ENCODE assay signal across 1 cellular context in genomic region chr16:50741808-50742520, GRCh38.
TF ChIP-seq lines count a peak whose summit lies in the region.

Gene CYLD, plus strand, starts transcription at chr16:50742086. Its CDS starts 7,613 bp downstream, at chr16:50749699.

TF ChIP-seq in HepG2, 621 proteins besides CTCF, POLR2A, EP300 and RAD21 (continued from another document and continues in another):
- TF ChIP-seq SKIL (CRISPR knock-in tag; IDR thresholded peaks at IDR 0.05; ENCODE audit: borderline replicate concordance) (no peak), ZNF549 (CRISPR knock-in tag; IDR thresholded peaks at IDR 0.05) (no peak), ZNF354B (CRISPR knock-in tag; IDR thresholded peaks at IDR 0.05) (no peak), GLI4 (CRISPR knock-in tag; IDR thresholded peaks at IDR 0.05; ENCODE audit: borderline replicate concordance) (no peak), ZNF607 (CRISPR knock-in tag; IDR thresholded peaks at IDR 0.05; ENCODE audit: borderline replicate concordance) (peak; percentile 71; the same call in 1 of the 2 replicates), ZNF83 (CRISPR knock-in tag; IDR thresholded peaks at IDR 0.05; ENCODE audit: borderline replicate concordance) (no peak), ZNF577 (CRISPR knock-in tag; IDR thresholded peaks at IDR 0.05; ENCODE audit: borderline replicate concordance, low read depth) (no peak), ZNF501 (CRISPR knock-in tag; IDR thresholded peaks at IDR 0.05) (peak; percentile 93), ZFP90 (CRISPR knock-in tag; IDR thresholded peaks at IDR 0.05; ENCODE audit: borderline replicate concordance) (0 out of 2 replicates have a peak, but pooled peaks have one; percentile 19), PATZ1 (CRISPR knock-in tag; IDR thresholded peaks at IDR 0.05) (peak; percentile 97), HNRNPL (IDR thresholded peaks at IDR 0.05; ENCODE audit: low read depth, low read length) (no peak), ZNF761 (CRISPR knock-in tag; conservative IDR thresholded peaks at IDR 0.05) (no peak), CBX1 (IDR thresholded peaks at IDR 0.05; ENCODE audit: low read depth) (peak; percentile 48), ZNF317 (CRISPR knock-in tag; IDR thresholded peaks at IDR 0.05) (no peak), NONO (IDR thresholded peaks at IDR 0.05) (no peak), NONO (CRISPR knock-in tag; conservative IDR thresholded peaks at IDR 0.05) (peak; percentile 81), ZMAT5 (CRISPR knock-in tag; IDR thresholded peaks at IDR 0.05; ENCODE audit: borderline replicate concordance, low read depth) (no peak), ZNF124 (CRISPR knock-in tag; IDR thresholded peaks at IDR 0.05) (no peak), ZNF841 (CRISPR knock-in tag; IDR thresholded peaks at IDR 0.05; ENCODE audit: borderline replicate concordance) (no peak), TBL1XR1 (IDR thresholded peaks at IDR 0.05; ENCODE audit: borderline replicate concordance, low read length, partially characterized antibody) (no peak), KLF9 (CRISPR knock-in tag; IDR thresholded peaks at IDR 0.05; ENCODE audit: low read depth) (peak; percentile 83; the same call in 1 of the 2 replicates), SIN3A (IDR thresholded peaks at IDR 0.05; ENCODE audit: borderline replicate concordance, low read depth, low read length) (peak; percentile 84), ARHGAP35 (CRISPR knock-in tag; IDR thresholded peaks at IDR 0.05; ENCODE audit: borderline replicate concordance) (no peak), ZNF605 (CRISPR knock-in tag; IDR thresholded peaks at IDR 0.05) (0 out of 2 replicates have a peak, but pooled peaks have one; percentile 73), POLR2AphosphoS2 (IDR thresholded peaks at IDR 0.05; ENCODE audit: low read depth, low read length) (no peak), FOXA1 (IDR thresholded peaks at IDR 0.05) (no peak), FOXA1 (CRISPR knock-in tag; IDR thresholded peaks at IDR 0.05) (peak; percentile 65), PCBP1 (IDR thresholded peaks at IDR 0.05; ENCODE audit: borderline replicate concordance, low read depth, low read length) (0 out of 2 replicates have a peak, but pooled peaks have one; percentile 53), ISL2 (CRISPR knock-in tag; IDR thresholded peaks at IDR 0.05) (peak; percentile 71), ZNF563 (CRISPR knock-in tag; IDR thresholded peaks at IDR 0.05) (peak; percentile 42; the same call in 1 of the 2 replicates), SKI (IDR thresholded peaks at IDR 0.05; ENCODE audit: partially characterized antibody) (peak; percentile 10), ZNF646 (CRISPR knock-in tag; IDR thresholded peaks at IDR 0.05) (no peak), ZNF20 (CRISPR knock-in tag; IDR thresholded peaks at IDR 0.05) (no peak), SALL2 (CRISPR knock-in tag; IDR thresholded peaks at IDR 0.05) (peak; percentile 70; the same call in 1 of the 2 replicates), ZNF713 (CRISPR knock-in tag; IDR thresholded peaks at IDR 0.05) (peak; percentile 2; the same call in 1 of the 2 replicates), KLF11 (CRISPR knock-in tag; IDR thresholded peaks at IDR 0.05) (peak; percentile 92; the same call in 1 of the 2 replicates)
- TF ChIP-seq, protein P1, sequence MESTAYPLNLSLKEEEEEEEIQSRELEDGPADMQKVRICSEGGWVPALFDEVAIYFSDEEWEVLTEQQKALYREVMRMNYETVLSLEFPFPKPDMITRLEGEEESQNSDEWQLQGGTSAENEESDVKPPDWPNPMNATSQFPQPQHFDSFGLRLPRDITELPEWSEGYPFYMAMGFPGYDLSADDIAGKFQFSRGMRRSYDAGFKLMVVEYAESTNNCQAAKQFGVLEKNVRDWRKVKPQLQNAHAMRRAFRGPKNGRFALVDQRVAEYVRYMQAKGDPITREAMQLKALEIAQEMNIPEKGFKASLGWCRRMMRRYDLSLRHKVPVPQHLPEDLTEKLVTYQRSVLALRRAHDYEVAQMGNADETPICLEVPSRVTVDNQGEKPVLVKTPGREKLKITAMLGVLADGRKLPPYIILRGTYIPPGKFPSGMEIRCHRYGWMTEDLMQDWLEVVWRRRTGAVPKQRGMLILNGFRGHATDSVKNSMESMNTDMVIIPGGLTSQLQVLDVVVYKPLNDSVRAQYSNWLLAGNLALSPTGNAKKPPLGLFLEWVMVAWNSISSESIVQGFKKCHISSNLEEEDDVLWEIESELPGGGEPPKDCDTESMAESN (CRISPR knock-in tag; conservative IDR thresholded peaks at IDR 0.05) = 0 out of 2 replicates have a peak, but pooled peaks have one; percentile 61
- TF ChIP-seq, protein P2, sequence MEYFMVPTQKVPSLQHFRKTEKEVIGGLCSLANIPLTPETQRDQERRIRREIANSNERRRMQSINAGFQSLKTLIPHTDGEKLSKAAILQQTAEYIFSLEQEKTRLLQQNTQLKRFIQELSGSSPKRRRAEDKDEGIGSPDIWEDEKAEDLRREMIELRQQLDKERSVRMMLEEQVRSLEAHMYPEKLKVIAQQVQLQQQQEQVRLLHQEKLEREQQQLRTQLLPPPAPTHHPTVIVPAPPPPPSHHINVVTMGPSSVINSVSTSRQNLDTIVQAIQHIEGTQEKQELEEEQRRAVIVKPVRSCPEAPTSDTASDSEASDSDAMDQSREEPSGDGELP (IDR thresholded peaks at IDR 0.05; ENCODE audit: borderline replicate concordance, low read depth) = peak; percentile 62; the same call in 1 of the 2 replicates
- TF ChIP-seq, protein P3, sequence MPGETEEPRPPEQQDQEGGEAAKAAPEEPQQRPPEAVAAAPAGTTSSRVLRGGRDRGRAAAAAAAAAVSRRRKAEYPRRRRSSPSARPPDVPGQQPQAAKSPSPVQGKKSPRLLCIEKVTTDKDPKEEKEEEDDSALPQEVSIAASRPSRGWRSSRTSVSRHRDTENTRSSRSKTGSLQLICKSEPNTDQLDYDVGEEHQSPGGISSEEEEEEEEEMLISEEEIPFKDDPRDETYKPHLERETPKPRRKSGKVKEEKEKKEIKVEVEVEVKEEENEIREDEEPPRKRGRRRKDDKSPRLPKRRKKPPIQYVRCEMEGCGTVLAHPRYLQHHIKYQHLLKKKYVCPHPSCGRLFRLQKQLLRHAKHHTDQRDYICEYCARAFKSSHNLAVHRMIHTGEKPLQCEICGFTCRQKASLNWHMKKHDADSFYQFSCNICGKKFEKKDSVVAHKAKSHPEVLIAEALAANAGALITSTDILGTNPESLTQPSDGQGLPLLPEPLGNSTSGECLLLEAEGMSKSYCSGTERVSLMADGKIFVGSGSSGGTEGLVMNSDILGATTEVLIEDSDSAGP (CRISPR knock-in tag; IDR thresholded peaks at IDR 0.05; ENCODE audit: borderline replicate concordance) = peak; percentile 42; the same call in 1 of the 2 replicates
- TF ChIP-seq, protein P4, sequence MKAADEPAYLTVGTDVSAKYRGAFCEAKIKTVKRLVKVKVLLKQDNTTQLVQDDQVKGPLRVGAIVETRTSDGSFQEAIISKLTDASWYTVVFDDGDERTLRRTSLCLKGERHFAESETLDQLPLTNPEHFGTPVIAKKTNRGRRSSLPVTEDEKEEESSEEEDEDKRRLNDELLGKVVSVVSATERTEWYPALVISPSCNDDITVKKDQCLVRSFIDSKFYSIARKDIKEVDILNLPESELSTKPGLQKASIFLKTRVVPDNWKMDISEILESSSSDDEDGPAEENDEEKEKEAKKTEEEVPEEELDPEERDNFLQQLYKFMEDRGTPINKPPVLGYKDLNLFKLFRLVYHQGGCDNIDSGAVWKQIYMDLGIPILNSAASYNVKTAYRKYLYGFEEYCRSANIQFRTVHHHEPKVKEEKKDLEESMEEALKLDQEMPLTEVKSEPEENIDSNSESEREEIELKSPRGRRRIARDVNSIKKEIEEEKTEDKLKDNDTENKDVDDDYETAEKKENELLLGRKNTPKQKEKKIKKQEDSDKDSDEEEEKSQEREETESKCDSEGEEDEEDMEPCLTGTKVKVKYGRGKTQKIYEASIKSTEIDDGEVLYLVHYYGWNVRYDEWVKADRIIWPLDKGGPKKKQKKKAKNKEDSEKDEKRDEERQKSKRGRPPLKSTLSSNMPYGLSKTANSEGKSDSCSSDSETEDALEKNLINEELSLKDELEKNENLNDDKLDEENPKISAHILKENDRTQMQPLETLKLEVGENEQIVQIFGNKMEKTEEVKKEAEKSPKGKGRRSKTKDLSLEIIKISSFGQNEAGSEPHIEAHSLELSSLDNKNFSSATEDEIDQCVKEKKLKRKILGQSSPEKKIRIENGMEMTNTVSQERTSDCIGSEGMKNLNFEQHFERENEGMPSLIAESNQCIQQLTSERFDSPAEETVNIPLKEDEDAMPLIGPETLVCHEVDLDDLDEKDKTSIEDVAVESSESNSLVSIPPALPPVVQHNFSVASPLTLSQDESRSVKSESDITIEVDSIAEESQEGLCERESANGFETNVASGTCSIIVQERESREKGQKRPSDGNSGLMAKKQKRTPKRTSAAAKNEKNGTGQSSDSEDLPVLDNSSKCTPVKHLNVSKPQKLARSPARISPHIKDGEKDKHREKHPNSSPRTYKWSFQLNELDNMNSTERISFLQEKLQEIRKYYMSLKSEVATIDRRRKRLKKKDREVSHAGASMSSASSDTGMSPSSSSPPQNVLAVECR (CRISPR knock-in tag; IDR thresholded peaks at IDR 0.05; ENCODE audit: borderline replicate concordance) = peak; percentile 97
